24 cellular contexts compared by ENCODE assay signal in genomic region chr19:18731562-18732008, GRCh38. TPM values are rescaled to one million over a fixed set of nuclear protein-coding genes. Genes with fewer than 3 reads are reported as not detected.
DNase-seq lines count a peak whose midpoint lies in the region; TF ChIP-seq lines count a peak whose summit lies in the region.
"Had no signal": no experiment of that assay in that cellular context is flagged by ENCODE, and none has a peak within 500 bp of the region (broad histone marks: within the 10 kb centered on the region; RNA-seq: fewer than 3 reads in every experiment).

No MANE protein-coding gene starts in this region.

- H3K4me3 Mint-ChIP-seq in Calu3 (ENCODE audit: low read depth, unreplicated experiment) (no peak overlapping the region), endodermal cell (no peak overlapping the region)
- H3K4me3 Mint-ChIP-seq: memory B cell; natural killer cell; stimulated activated naive B cell treated with anti-CD40 and anti-IgM and Interleukin-4, amounts not matched to agents 10 μg/mL and 1 μg/mL and 100 μg/mL, for 72 hours had no signal

- no peak overlapping the region for H2AFZ ChIP-seq in osteoblast (ENCODE audit: low read length)
- H2AFZ ChIP-seq: parathyroid adenoma had no signal

- CTCF ChIA-PET in Calu3 (lab: Charles Lee) = no interaction called here

- H3K4me1 Mint-ChIP-seq in Calu3 (ENCODE audit: low read depth, unreplicated experiment) (peaks cover 9% of the 10 kb centered on the region), endodermal cell (peaks cover 30% of the 10 kb centered on the region)

- no TSS peak for BruUV-seq in Calu3 (replicated peaks; lab: Mats Ljungman, UMichigan)

- H3K36me3 Mint-ChIP-seq in Calu3 (ENCODE audit: insufficient read depth, unreplicated experiment) = peaks cover 5% of the 10 kb centered on the region
- peaks cover 3% of the 10 kb centered on the region for H3K36me3 Mint-ChIP-seq in endodermal cell (ENCODE audit: low read depth)
- H3K36me3 Mint-ChIP-seq: natural killer cell had no signal

- no peak overlapping the region for H3K9ac ChIP-seq in endodermal cell (ENCODE audit: extremely low read depth, low read length, poor library complexity, severe bottlenecking)
- H3K9ac ChIP-seq: parathyroid adenoma had no signal

- peaks cover 51% of the 10 kb centered on the region for H4K20me1 ChIP-seq in osteoblast (ENCODE audit: insufficient read depth, low read length)

- in situ Hi-C loops in KBM-7 (cut with MboI; ENCODE audit: low pct_unique_long_range_greater_than_20kb, low sequenced_read_pairs) = no loop called here

- H3K27me3 ChIP-seq in endodermal cell (ENCODE audit: control insufficient read depth, insufficient read depth, low read length, poor library complexity, severe bottlenecking) = no peaks in the 10 kb centered on the region
- H3K27me3 ChIP-seq in osteoblast (ENCODE audit: insufficient read depth, low read length) = no peaks in the 10 kb centered on the region
- H3K27me3 ChIP-seq: breast epithelium, dorsolateral prefrontal cortex, tibial nerve had no signal

- intact Hi-C loops in Calu3 (cut with micrococcal nuclease; ENCODE audit: unreplicated experiment) = no loop called here

- H3K36me3 ChIP-seq in endodermal cell (ENCODE audit: control insufficient read depth, insufficient read depth, low read length) (no peaks in the 10 kb centered on the region), osteoblast (ENCODE audit: insufficient read depth, low read length) (no peaks in the 10 kb centered on the region)
- H3K36me3 ChIP-seq: breast epithelium, tibial nerve had no signal

- DNase-seq in Calu3 (peak; percentile 19), KBM-7 (peak; percentile 7), endodermal cell (peak; percentile 71), osteoblast (ENCODE audit: insufficient read length, low spot score, missing footprints) (peak; percentile 84), DMS79 (lab: John Stamatoyannopoulos, UW) (no peak), NCI-H1417 treated with DMSO at 0.1 percent for 48 hours (lab: John Stamatoyannopoulos, UW) (no peak)
- DNase-seq in activated CD8-positive, alpha-beta memory T cell treated with anti-CD3 and anti-CD28 coated beads, Interleukin-2, amount 50 U/mL, for 48 hours = no peak
- DNase-seq: activated effector memory CD4-positive, alpha-beta T cell treated with Interleukin-2 at 50 U/mL for 16 hours; COR-L47; dorsolateral prefrontal cortex; erythroblast; kidney; natural killer cell; NCI-H1436 treated with DMSO at 0.1 percent for 48 hours; NCI-H526; RPMI8226; stimulated activated naive B cell treated with anti-CD40 and anti-IgM and Interleukin-4, amounts not matched to agents 10 μg/mL and 1 μg/mL and 100 μg/mL, for 72 hours; T-helper 9 cell had no signal

- H3K4me2 ChIP-seq in osteoblast (ENCODE audit: insufficient read depth, low read length) = no peak overlapping the region

- H3K27me3 Mint-ChIP-seq in Calu3 (ENCODE audit: unreplicated experiment) = no peaks in the 10 kb centered on the region
- H3K27me3 Mint-ChIP-seq in endodermal cell (ENCODE audit: insufficient read depth) = no peaks in the 10 kb centered on the region
- H3K27me3 Mint-ChIP-seq: memory B cell; stimulated activated naive B cell treated with anti-CD40 and anti-IgM and Interleukin-4, amounts not matched to agents 10 μg/mL and 1 μg/mL and 100 μg/mL, for 72 hours had no signal

- TF ChIP-seq CTCF in Calu3 (IDR thresholded peaks at IDR 0.05; ENCODE audit: unreplicated experiment) = no peak
- TF ChIP-seq CTCF in endodermal cell (conservative IDR thresholded peaks at IDR 0.05) = no peak
- TF ChIP-seq CTCF in osteoblast (IDR thresholded peaks at IDR 0.05; ENCODE audit: extremely low read depth, low read depth, low read length) = no peak

- H3K4me3 ChIP-seq in endodermal cell (ENCODE audit: low read length) (no peak overlapping the region), osteoblast (ENCODE audit: insufficient read depth, low read length) (no peak overlapping the region)
- H3K4me3 ChIP-seq: breast epithelium, dorsolateral prefrontal cortex, tibial nerve had no signal

- H3K27ac Mint-ChIP-seq in Calu3 (ENCODE audit: unreplicated experiment) (no peak overlapping the region), endodermal cell (no peak overlapping the region)
- H3K27ac Mint-ChIP-seq: memory B cell; stimulated activated naive B cell treated with anti-CD40 and anti-IgM and Interleukin-4, amounts not matched to agents 10 μg/mL and 1 μg/mL and 100 μg/mL, for 72 hours had no signal

- 72 to 79% methylated on average over 6 to 15 of the region's 15 CpGs for WGBS in endodermal cell (ENCODE audit: insufficient coverage in 1 of 2, insufficient read length in 1 of 2), 2 experiments

- peaks cover 14% of the 10 kb centered on the region for H3K79me2 ChIP-seq in osteoblast (ENCODE audit: insufficient read depth, low read length)

- H3K27ac ChIP-seq in endodermal cell (ENCODE audit: low read depth, low read length) = no peak overlapping the region
- no peak overlapping the region for H3K27ac ChIP-seq in osteoblast (ENCODE audit: low read depth, low read length)
- H3K27ac ChIP-seq: breast epithelium, parathyroid adenoma, tibial nerve had no signal

- H3K4me1 ChIP-seq in endodermal cell (ENCODE audit: control insufficient read depth, insufficient read depth, low read length) (peaks cover 19% of the 10 kb centered on the region), osteoblast (ENCODE audit: insufficient read depth, low read length) (peaks cover 5% of the 10 kb centered on the region)
- H3K4me1 ChIP-seq: breast epithelium had no signal

- H3K9me3 ChIP-seq in endodermal cell (ENCODE audit: control insufficient read depth, low read length) = no peaks in the 10 kb centered on the region
- H3K9me3 ChIP-seq in osteoblast (ENCODE audit: low read depth, low read length) = no peaks in the 10 kb centered on the region
- H3K9me3 ChIP-seq: breast epithelium, tibial nerve had no signal

- no peaks in the 10 kb centered on the region for H3K9me3 Mint-ChIP-seq in Calu3 (ENCODE audit: low read depth, unreplicated experiment)
- H3K9me3 Mint-ChIP-seq in endodermal cell = no peaks in the 10 kb centered on the region
- H3K9me3 Mint-ChIP-seq: memory B cell; natural killer cell; stimulated activated naive B cell treated with anti-CD40 and anti-IgM and Interleukin-4, amounts not matched to agents 10 μg/mL and 1 μg/mL and 100 μg/mL, for 72 hours had no signal

RNA-seq across cellular contexts. Expression of gene CRTC1, which starts 48.1 kb away (rescaled TPM):
- total RNA-seq in Calu3 (2022) = 8.5 and 9.4 TPM in 2 replicates
- total RNA-seq in endodermal cell = 10 to 100 TPM; 26.6 to 29.7 TPM
- 20.4 TPM for polyA plus RNA-seq in endodermal cell (2013, experiment 1 of 2)
- polyA plus RNA-seq in endodermal cell (2013, experiment 2 of 2) = 17.5 TPM
- 3.8 and 4.0 TPM in 2 replicates for total RNA-seq in osteoblast

RNA-seq across cellular contexts. Expression of gene COMP, which starts 59.5 kb away (rescaled TPM):
- total RNA-seq in Calu3 (2022) (0.12 TPM in 1 of 2 replicates, not detected in the other), endodermal cell (not detected), osteoblast (12.4 and 14.8 TPM in 2 replicates)
- 0.96 TPM for polyA plus RNA-seq in endodermal cell (2013, experiment 1 of 2)
- polyA plus RNA-seq in endodermal cell (2013, experiment 2 of 2) = 1.8 TPM
- total RNA-seq: frontal cortex, M059J, natural killer cell had no signal

Comparison
In these comparisons a context has a peak if more than half of its experiments do, and no peak if none do; other contexts are left out.
1. DNase-seq: peak in Calu3 (single experiment), KBM-7 (single experiment), endodermal cell (single experiment) and osteoblast (single experiment); none in activated CD8-positive, alpha-beta memory T cell treated with anti-CD3 and anti-CD28 coated beads, Interleukin-2, amount 50 U/mL, for 48 hours (single experiment), DMS79 (single experiment) and NCI-H1417 treated with DMSO at 0.1 percent for 48 hours (single experiment).
2. RNA of gene COMP, which starts 59.5 kb away (total RNA-seq): 12.4 to 14.8 TPM in osteoblast; 0.12 TPM in Calu3 and not detected in endodermal cell; every median in the first group is over 10 times any median in the second.